Comparison of ENCODE assay signal across 1 cellular context in the genomic region with DNA sequence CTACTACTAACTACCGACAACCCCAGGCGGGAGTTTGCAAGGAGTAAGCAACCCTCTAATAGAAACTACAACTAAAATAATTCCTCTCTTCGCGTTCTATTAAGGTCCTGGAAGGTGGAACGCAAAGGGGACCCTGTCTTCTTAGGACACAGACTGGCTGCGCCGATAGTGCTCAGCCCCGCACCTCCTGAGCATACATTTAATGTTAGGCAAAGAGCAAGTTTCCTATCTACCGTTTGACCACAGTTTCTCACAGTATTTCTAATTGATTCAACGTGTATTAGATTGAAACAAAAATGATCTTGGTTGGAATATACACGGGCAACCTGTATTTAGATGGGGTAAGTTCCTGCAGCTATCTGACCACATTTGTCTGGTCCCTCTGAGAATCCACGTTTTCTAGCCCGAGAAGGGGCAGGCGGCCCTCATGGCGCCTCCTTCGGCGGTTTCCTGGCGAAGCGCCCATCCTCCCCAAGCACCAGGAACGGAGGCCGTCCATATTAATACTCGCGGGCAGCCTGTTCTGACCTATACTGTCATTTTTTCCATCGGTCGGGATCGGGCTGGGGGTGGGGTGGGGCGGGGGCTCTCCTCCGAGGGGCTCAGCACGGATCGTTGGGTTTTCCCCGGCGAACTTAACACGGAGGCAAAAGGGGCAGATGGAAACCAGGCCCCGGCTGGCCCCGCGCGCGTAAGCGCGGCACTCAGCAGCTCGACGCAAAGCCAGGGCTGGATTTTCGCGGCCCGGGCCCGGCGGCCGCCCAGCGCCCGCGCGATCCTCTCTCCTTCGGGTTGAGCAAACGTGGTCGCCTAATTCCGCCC.
TF ChIP-seq lines count a peak whose summit lies in the region.

No MANE protein-coding gene starts in this region.

TF ChIP-seq in WTC11, 78 proteins besides CTCF, POLR2A, EP300 and RAD21 (continued from another document):
- TF ChIP-seq, protein P1, sequence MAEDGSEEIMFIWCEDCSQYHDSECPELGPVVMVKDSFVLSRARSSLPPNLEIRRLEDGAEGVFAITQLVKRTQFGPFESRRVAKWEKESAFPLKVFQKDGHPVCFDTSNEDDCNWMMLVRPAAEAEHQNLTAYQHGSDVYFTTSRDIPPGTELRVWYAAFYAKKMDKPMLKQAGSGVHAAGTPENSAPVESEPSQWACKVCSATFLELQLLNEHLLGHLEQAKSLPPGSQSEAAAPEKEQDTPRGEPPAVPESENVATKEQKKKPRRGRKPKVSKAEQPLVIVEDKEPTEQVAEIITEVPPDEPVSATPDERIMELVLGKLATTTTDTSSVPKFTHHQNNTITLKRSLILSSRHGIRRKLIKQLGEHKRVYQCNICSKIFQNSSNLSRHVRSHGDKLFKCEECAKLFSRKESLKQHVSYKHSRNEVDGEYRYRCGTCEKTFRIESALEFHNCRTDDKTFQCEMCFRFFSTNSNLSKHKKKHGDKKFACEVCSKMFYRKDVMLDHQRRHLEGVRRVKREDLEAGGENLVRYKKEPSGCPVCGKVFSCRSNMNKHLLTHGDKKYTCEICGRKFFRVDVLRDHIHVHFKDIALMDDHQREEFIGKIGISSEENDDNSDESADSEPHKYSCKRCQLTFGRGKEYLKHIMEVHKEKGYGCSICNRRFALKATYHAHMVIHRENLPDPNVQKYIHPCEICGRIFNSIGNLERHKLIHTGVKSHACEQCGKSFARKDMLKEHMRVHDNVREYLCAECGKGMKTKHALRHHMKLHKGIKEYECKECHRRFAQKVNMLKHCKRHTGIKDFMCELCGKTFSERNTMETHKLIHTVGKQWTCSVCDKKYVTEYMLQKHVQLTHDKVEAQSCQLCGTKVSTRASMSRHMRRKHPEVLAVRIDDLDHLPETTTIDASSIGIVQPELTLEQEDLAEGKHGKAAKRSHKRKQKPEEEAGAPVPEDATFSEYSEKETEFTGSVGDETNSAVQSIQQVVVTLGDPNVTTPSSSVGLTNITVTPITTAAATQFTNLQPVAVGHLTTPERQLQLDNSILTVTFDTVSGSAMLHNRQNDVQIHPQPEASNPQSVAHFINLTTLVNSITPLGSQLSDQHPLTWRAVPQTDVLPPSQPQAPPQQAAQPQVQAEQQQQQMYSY (CRISPR knock-in tag; IDR thresholded peaks at IDR 0.05), result peak; percentile 86
- TF ChIP-seq, protein P2, sequence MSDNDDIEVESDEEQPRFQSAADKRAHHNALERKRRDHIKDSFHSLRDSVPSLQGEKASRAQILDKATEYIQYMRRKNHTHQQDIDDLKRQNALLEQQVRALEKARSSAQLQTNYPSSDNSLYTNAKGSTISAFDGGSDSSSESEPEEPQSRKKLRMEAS (CRISPR knock-in tag; IDR thresholded peaks at IDR 0.05), result 0 out of 2 replicates have a peak, but pooled peaks have one; percentile 4
